Comparison of ENCODE assay signal across 7 cellular contexts in genomic region chr5:68661237-68661636, GRCh38.
DNase-seq lines count a peak whose midpoint lies in the region; ATAC-seq and TF ChIP-seq lines count a peak whose summit lies in the region.

No MANE protein-coding gene starts in this region.

- no peaks in the 10 kb centered on the region for H3K79me2 ChIP-seq in trophoblast cell (ENCODE audit: control insufficient read depth, insufficient read depth, low read length, poor library complexity)

- no peak overlapping the region for H3K18ac ChIP-seq in trophoblast cell (ENCODE audit: low read length)

- no peak overlapping the region for H4K12ac ChIP-seq in trophoblast cell (ENCODE audit: low read depth, low read length)

- peak; percentile 47 for TF ChIP-seq CTCF in GM10266 (IDR thresholded peaks at IDR 0.05; ENCODE audit: control insufficient read depth, insufficient read depth, low read depth, missing control alignments)
- TF ChIP-seq CTCF in Peyer's patch (IDR thresholded peaks at IDR 0.05): peak in 4 of 6 experiments; percentile 32 to 63 (median 50)

- WGBS in trophoblast cell (ENCODE audit: extremely low coverage, insufficient coverage, insufficient read length): no CpG with 5 or more reads among the region's 2 CpGs

- DNase-seq in GM10266 (ENCODE audit: extremely low spot score) (peak; percentile 25), Peyer's patch (no peak), left ventricle myocardium superior (no peak), T1000 (lab: John Stamatoyannopoulos, UW) (no peak), trophoblast cell (no peak), T-helper 17 cell (no peak)

- no peak overlapping the region for H2BK12ac ChIP-seq in trophoblast cell (ENCODE audit: low read length)

- no peak overlapping the region for H3K14ac ChIP-seq in trophoblast cell (ENCODE audit: low read length)

- no peak overlapping the region for H2BK5ac ChIP-seq in trophoblast cell (ENCODE audit: low read depth, low read length, poor library complexity)

- H2AK5ac ChIP-seq in trophoblast cell (ENCODE audit: low read length): no peak overlapping the region

- no peaks in the 10 kb centered on the region for H3K4me1 ChIP-seq in Peyer's patch
- H3K4me1 ChIP-seq in trophoblast cell (ENCODE audit: control insufficient read depth in 1 of 2, insufficient read depth in 2 of 2, low read length in 2 of 2): peaks cover 3 to 8% of the 10 kb centered on the region in 2 experiments

- H3K9me3 ChIP-seq in Peyer's patch (no peaks in the 10 kb centered on the region), trophoblast cell (ENCODE audit: insufficient read depth, low read depth, low read length) (no peaks in the 10 kb centered on the region), T-helper 17 cell (ENCODE audit: control insufficient read depth, low read length, poor library complexity, severe bottlenecking) (no peaks in the 10 kb centered on the region)

- H3K27me3 ChIP-seq in Peyer's patch: no peaks in the 10 kb centered on the region
- H3K27me3 ChIP-seq in trophoblast cell (ENCODE audit: insufficient read depth, low read length): no peaks in the 10 kb centered on the region

- H3K36me3 ChIP-seq in Peyer's patch: no peaks in the 10 kb centered on the region
- H3K36me3 ChIP-seq in trophoblast cell (ENCODE audit: control insufficient read depth in 1 of 2, insufficient read depth in 2 of 2, low read length in 2 of 2): no peaks in the 10 kb centered on the region

- H4K8ac ChIP-seq in trophoblast cell (ENCODE audit: low read depth, low read length): no peak overlapping the region

- no peak overlapping the region for H4K91ac ChIP-seq in trophoblast cell (ENCODE audit: low read depth, low read length)

- H3K36me3 Mint-ChIP-seq in T-helper 17 cell (ENCODE audit: low read depth): no peaks in the 10 kb centered on the region

- TF ChIP-seq POLR2A in Peyer's patch (IDR thresholded peaks at IDR 0.05): no peak

- H3K27ac Mint-ChIP-seq in T-helper 17 cell: no peak overlapping the region

- H2AFZ ChIP-seq in trophoblast cell (ENCODE audit: insufficient read depth, low read length, poor library complexity): no peak overlapping the region

- ATAC-seq in GM21576 (IDR thresholded peaks at IDR 0.05; ENCODE audit: unreplicated experiment): peak; percentile 66
- peak; percentile 27 for ATAC-seq in left ventricle myocardium superior
- no peak for ATAC-seq in T-helper 17 cell

- H3K27me3 Mint-ChIP-seq in T-helper 17 cell: peaks cover 11% of the 10 kb centered on the region

- peaks cover 3% of the 10 kb centered on the region for H3K4me1 Mint-ChIP-seq in T-helper 17 cell

- no peak overlapping the region for H3K4me3 Mint-ChIP-seq in T-helper 17 cell

- intact Hi-C loops in left ventricle myocardium superior (cut with micrococcal nuclease): no loop called here

- no peak overlapping the region for H3K23ac ChIP-seq in trophoblast cell (ENCODE audit: low read length)

- H3K4me3 ChIP-seq in Peyer's patch (no peak overlapping the region), trophoblast cell (ENCODE audit: low read depth, low read length) (no peak overlapping the region)

- H3K4me2 ChIP-seq in trophoblast cell (ENCODE audit: low read length): no peak overlapping the region

- H3K27ac ChIP-seq in Peyer's patch (no peak overlapping the region), trophoblast cell (ENCODE audit: low read depth, low read length) (no peak overlapping the region)

- H3K9ac ChIP-seq in trophoblast cell (ENCODE audit: low read length): no peak overlapping the region

- H3K4ac ChIP-seq in trophoblast cell (ENCODE audit: low read depth, low read length): no peak overlapping the region

- H3K79me1 ChIP-seq in trophoblast cell (ENCODE audit: low read length): no peaks in the 10 kb centered on the region

- no peak overlapping the region for H2BK120ac ChIP-seq in trophoblast cell (ENCODE audit: insufficient read depth, low read length, poor library complexity)
